ENCODE assay signal across 27 cellular contexts in the genomic region with DNA sequence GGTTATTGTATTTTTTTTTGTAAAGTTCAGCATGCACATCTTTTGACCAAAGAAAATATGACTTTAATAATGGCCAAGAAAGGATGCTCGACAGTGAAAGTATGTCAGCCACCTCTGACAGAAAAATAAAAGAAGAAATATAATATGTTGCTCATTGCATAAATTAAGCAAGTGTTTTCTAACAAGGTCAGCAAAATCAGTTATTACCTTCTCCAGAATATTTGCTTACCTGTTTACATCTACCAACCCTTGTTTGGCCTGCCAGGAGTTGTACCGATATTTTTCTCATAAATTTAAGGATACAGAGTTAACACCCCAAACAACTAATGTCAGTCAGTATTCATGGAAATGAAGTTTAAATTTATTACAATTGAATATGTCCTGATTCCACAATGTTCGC.
"Had no signal": no experiment of that assay in that cellular context is flagged by ENCODE, and none has a peak within 500 bp of the region (broad histone marks: within the 10 kb centered on the region; RNA-seq: fewer than 3 reads in every experiment).

No MANE protein-coding gene starts in this region.

- H3K9me3 ChIP-seq: colonic mucosa, esophagus muscularis mucosa, esophagus squamous epithelium, gastrocnemius medialis, gastroesophageal sphincter had no signal

- H3K36me3 ChIP-seq: colonic mucosa, esophagus muscularis mucosa, esophagus squamous epithelium, gastrocnemius medialis, gastroesophageal sphincter, heart left ventricle, heart right ventricle had no signal

- FAIRE-seq: colon, endometrium, frontal cortex had no signal

- H3K27ac ChIP-seq: colonic mucosa, coronary artery, dorsolateral prefrontal cortex, epithelial cell of prostate, esophagus muscularis mucosa, esophagus squamous epithelium, foreskin keratinocyte, gastrocnemius medialis, gastroesophageal sphincter, heart left ventricle, heart right ventricle had no signal

- H3K4me3 ChIP-seq: colonic mucosa, coronary artery, dorsolateral prefrontal cortex, esophagus muscularis mucosa, esophagus squamous epithelium, gastrocnemius medialis, gastroesophageal sphincter, heart left ventricle, heart right ventricle had no signal

- ATAC-seq: effector memory CD8-positive, alpha-beta T cell; esophagus mucosa; foreskin keratinocyte; gastrocnemius medialis; gastroesophageal sphincter; heart left ventricle; heart right ventricle had no signal

- DNase-seq: colonic mucosa; cortex of kidney; dermis blood vessel endothelial cell; dorsolateral prefrontal cortex; effector CD4-positive, alpha-beta T cell; effector CD8-positive, alpha-beta T cell; effector memory CD4-positive, alpha-beta T cell; effector memory CD8-positive, alpha-beta T cell; endodermal cell; erythroblast; esophagus squamous epithelium; foreskin fibroblast; foreskin keratinocyte; foreskin melanocyte; gastrocnemius medialis; glutamatergic neuron; head of caudate nucleus; heart left ventricle; heart right ventricle had no signal

- H3K27me3 ChIP-seq: colonic mucosa, dorsolateral prefrontal cortex, esophagus muscularis mucosa, esophagus squamous epithelium, foreskin keratinocyte, gastrocnemius medialis, gastroesophageal sphincter, heart left ventricle, heart right ventricle had no signal

- H3K4me1 ChIP-seq: colonic mucosa, esophagus muscularis mucosa, esophagus squamous epithelium, foreskin keratinocyte, gastrocnemius medialis, gastroesophageal sphincter, heart left ventricle, heart right ventricle had no signal
